In the genomic region with DNA sequence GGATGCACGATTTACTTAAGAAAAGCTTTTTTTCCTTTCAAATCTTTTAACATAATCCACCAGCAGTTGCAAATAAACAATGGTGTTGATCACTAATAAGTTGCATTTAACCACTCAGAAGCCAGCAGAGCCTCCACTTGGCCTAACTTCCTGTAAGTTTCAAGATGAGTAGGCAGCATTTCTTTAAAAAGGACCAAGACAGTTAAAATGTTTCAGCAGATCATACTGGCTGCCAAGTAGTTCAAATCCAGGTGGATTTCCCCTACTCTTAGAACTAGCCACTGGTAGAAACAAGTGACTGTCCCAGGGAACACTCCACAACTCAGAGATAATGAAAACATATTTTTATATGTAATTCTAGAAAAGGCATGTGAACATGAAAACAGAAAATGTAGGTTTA, we compare ENCODE assay signal across 10 cellular contexts. TPM values are rescaled to one million over a fixed set of nuclear protein-coding genes. Genes with fewer than 3 reads are reported as not detected.
DNase-seq lines count a peak whose midpoint lies in the region; ATAC-seq and TF ChIP-seq lines count a peak whose summit lies in the region.
"Had no signal": no experiment of that assay in that cellular context is flagged by ENCODE, and none has a peak within 500 bp of the region (broad histone marks: within the 10 kb centered on the region; RNA-seq: fewer than 3 reads in every experiment).

No MANE protein-coding gene starts in this region.

- DNase-seq in colonic mucosa = no peak
- no peak for DNase-seq in HFFc6
- no peak for DNase-seq in sigmoid colon
- no peak for DNase-seq in body of pancreas
- DNase-seq: EL, NCI-H1694 had no signal

- 63 to 78% methylated on average over 1 of the region's 1 CpG for WGBS in sigmoid colon, 2 donors
- WGBS in body of pancreas, 2 donors = 66 to 73% methylated on average over 1 of the region's 1 CpG

- H3K4me3 Mint-ChIP-seq in HFFc6 = no peak overlapping the region

- no peak overlapping the region for H3K27ac Mint-ChIP-seq in HFFc6

- peaks cover 56% of the 10 kb centered on the region for H3K4me1 Mint-ChIP-seq in HFFc6 (ENCODE audit: low read depth)

- TF ChIP-seq EP300 in sigmoid colon (IDR thresholded peaks at IDR 0.05) = no peak

- peaks cover 32% of the 10 kb centered on the region for H3K4me1 ChIP-seq in DOHH2 (ENCODE audit: control insufficient read depth, low read length)
- H3K4me1 ChIP-seq in Loucy (ENCODE audit: insufficient read depth, low read length, poor library complexity, severe bottlenecking) = peaks cover 28% of the 10 kb centered on the region
- peaks cover 9% of the 10 kb centered on the region for H3K4me1 ChIP-seq in colonic mucosa
- H3K4me1 ChIP-seq in sigmoid colon = peaks cover 0 to 26% (median 20%) of the 10 kb centered on the region in 4 donors
- H3K4me1 ChIP-seq in body of pancreas = peaks cover 21% of the 10 kb centered on the region

- intact Hi-C loops in colonic mucosa (cut with DNase I) (no loop called here), sigmoid colon (cut with DNase I) (no loop called here), body of pancreas (cut with DNase I) (no loop called here)

- no peaks in the 10 kb centered on the region for H3K36me3 Mint-ChIP-seq in HFFc6 (ENCODE audit: low read depth)

- H3K9me3 ChIP-seq in DOHH2 (ENCODE audit: control insufficient read depth, insufficient read depth, low read length) (no peaks in the 10 kb centered on the region), Loucy (ENCODE audit: insufficient read depth, low read depth, low read length) (no peaks in the 10 kb centered on the region), colonic mucosa (no peaks in the 10 kb centered on the region), sigmoid colon (no peaks in the 10 kb centered on the region), body of pancreas (no peaks in the 10 kb centered on the region)

- TF ChIP-seq POLR2A in sigmoid colon (IDR thresholded peaks at IDR 0.05) (no peak), body of pancreas (IDR thresholded peaks at IDR 0.05) (no peak)

- no peak overlapping the region for H3K4me3 ChIP-seq in DOHH2 (ENCODE audit: low read length)
- H3K4me3 ChIP-seq in Loucy (ENCODE audit: low read length, poor library complexity, severe bottlenecking) = peak overlapping the region; percentile 19
- no peak overlapping the region for H3K4me3 ChIP-seq in colonic mucosa
- H3K4me3 ChIP-seq in sigmoid colon = no peak overlapping the region
- H3K4me3 ChIP-seq in body of pancreas = no peak overlapping the region

- no peaks in the 10 kb centered on the region for H3K27me3 Mint-ChIP-seq in HFFc6 (ENCODE audit: insufficient read depth)

- TF ChIP-seq CTCF in DOHH2 (IDR thresholded peaks at IDR 0.05; ENCODE audit: low read depth, low read length, poor library complexity, severe bottlenecking) = no peak
- TF ChIP-seq CTCF in Loucy (conservative IDR thresholded peaks at IDR 0.05; ENCODE audit: low read length) = no peak
- no peak for TF ChIP-seq CTCF in colonic mucosa (IDR thresholded peaks at IDR 0.05)
- no peak for TF ChIP-seq CTCF in HFFc6 (IDR thresholded peaks at IDR 0.05)
- no peak for TF ChIP-seq CTCF in sigmoid colon (IDR thresholded peaks at IDR 0.05)
- TF ChIP-seq CTCF in body of pancreas (IDR thresholded peaks at IDR 0.05) = no peak

- no peak overlapping the region; the same call in 1 of the 2 replicates for H2AFZ ChIP-seq in Loucy (ENCODE audit: low read length)

- peak; percentile 68 for ATAC-seq in GM19463 (IDR thresholded peaks at IDR 0.05; ENCODE audit: unreplicated experiment)
- ATAC-seq in HG03135 (IDR thresholded peaks at IDR 0.05; ENCODE audit: unreplicated experiment) = no peak
- no peak for ATAC-seq in body of pancreas

- H3F3A ChIP-seq in DOHH2 (ENCODE audit: control insufficient read depth, insufficient read depth) (no peaks in the 10 kb centered on the region), Loucy (ENCODE audit: low read depth) (no peaks in the 10 kb centered on the region; the same call in 1 of the 2 replicates)

- H3K79me2 ChIP-seq in DOHH2 (ENCODE audit: control insufficient read depth, low read length) = no peaks in the 10 kb centered on the region
- H3K79me2 ChIP-seq in Loucy (ENCODE audit: insufficient read depth, low read length) = peaks cover under 1% of the 10 kb centered on the region; the same call in 1 of the 2 replicates

- H3K9me3 Mint-ChIP-seq in HFFc6 = no peaks in the 10 kb centered on the region

- H3K9ac ChIP-seq in Loucy (ENCODE audit: low read depth, low read length, poor library complexity, severe bottlenecking) (peak overlapping the region; percentile 31), colonic mucosa (ENCODE audit: low read depth in 2 of 2, low read length in 2 of 2) (no peak overlapping the region)

- H3K27ac ChIP-seq in DOHH2 (ENCODE audit: low read depth, low read length) (no peak overlapping the region), colonic mucosa (peak overlapping the region; percentile 3), sigmoid colon (no peak overlapping the region), body of pancreas (no peak overlapping the region)

- H4K20me1 ChIP-seq in DOHH2 (ENCODE audit: control insufficient read depth, insufficient read depth, low read depth, low read length) (no peaks in the 10 kb centered on the region), Loucy (ENCODE audit: insufficient read depth, low read length, poor library complexity, severe bottlenecking) (no peaks in the 10 kb centered on the region)

- no peaks in the 10 kb centered on the region for H3K36me3 ChIP-seq in DOHH2 (ENCODE audit: control insufficient read depth, low read length)
- no peaks in the 10 kb centered on the region for H3K36me3 ChIP-seq in Loucy (ENCODE audit: insufficient read depth, low read length)
- no peaks in the 10 kb centered on the region for H3K36me3 ChIP-seq in colonic mucosa
- H3K36me3 ChIP-seq in sigmoid colon = no peaks in the 10 kb centered on the region
- no peaks in the 10 kb centered on the region for H3K36me3 ChIP-seq in body of pancreas (replicated peaks in 1 of 2; ENCODE audit: insufficient read depth in 1 of 2, low read depth in 2 of 2)

- H3K27me3 ChIP-seq in DOHH2 (ENCODE audit: control insufficient read depth, low read length) (no peaks in the 10 kb centered on the region), Loucy (ENCODE audit: insufficient read depth, low read length, poor library complexity, severe bottlenecking) (no peaks in the 10 kb centered on the region), colonic mucosa (no peaks in the 10 kb centered on the region), sigmoid colon (no peaks in the 10 kb centered on the region), body of pancreas (no peaks in the 10 kb centered on the region)

- no peaks in the 10 kb centered on the region for H3K9me2 ChIP-seq in DOHH2 (replicated peaks; ENCODE audit: control insufficient read depth, low read length)
- no peaks in the 10 kb centered on the region for H3K9me2 ChIP-seq in Loucy (replicated peaks; ENCODE audit: low read depth, low read length)

- H3K4me2 ChIP-seq in DOHH2 (ENCODE audit: low read length) (peak overlapping the region; percentile 38), Loucy (ENCODE audit: low read depth, low read length, poor library complexity, severe bottlenecking) (peak overlapping the region; percentile 34)

RNA-seq across cellular contexts. Expression of a gene that starts 17.0 kb away (rescaled TPM):
- total RNA-seq in colonic mucosa = 10 to 100 TPM; 48.4 to 82.5 TPM
- total RNA-seq in HFFc6 (2021; fragmentation: NEBNext Ultra II Directional; extraction: Animal tissue kit (Norgen Biotek cat#: 25700)) = 10 to 100 TPM; 12.0 to 18.5 (median 13.6) TPM
- total RNA-seq in sigmoid colon = 10 to 100 TPM; 16.5 to 25.2 (median 21.8) TPM
- polyA plus RNA-seq in sigmoid colon = 10 to 100 TPM; 15.0 to 29.4 (median 24.1) TPM
- total RNA-seq in body of pancreas = 10 to 100 TPM; 11.9 to 17.8 TPM

RNA-seq across cellular contexts. Expression of a gene that starts 39.1 kb away (rescaled TPM):
- total RNA-seq in colonic mucosa = 10 to 100 TPM in 1 of 2 donors, 1 to 10 TPM in 1; 6.1 to 17.3 TPM
- 10 to 100 TPM in 5 of 6 experiments, 1 to 10 TPM in 1; 8.9 to 14.1 (median 12.7) TPM for total RNA-seq in HFFc6 (2021; fragmentation: NEBNext Ultra II Directional; extraction: Animal tissue kit (Norgen Biotek cat#: 25700))
- total RNA-seq in sigmoid colon = 10 to 100 TPM in 1 of 4 donors, 1 to 10 TPM in 3; 4.3 to 12.6 (median 7.9) TPM
- polyA plus RNA-seq in sigmoid colon = 1 to 10 TPM; 2.8 to 9.7 (median 4.2) TPM
- total RNA-seq in body of pancreas = 10 to 100 TPM in 1 of 2 donors, 1 to 10 TPM in 1; 3.4 to 16.2 TPM

RNA-seq across cellular contexts. Expression of a gene that starts 40.9 kb away (rescaled TPM):
- total RNA-seq in colonic mucosa (not detected), sigmoid colon (not detected), body of pancreas (not detected)
- total RNA-seq in HFFc6 (2021; fragmentation: NEBNext Ultra II Directional; extraction: Animal tissue kit (Norgen Biotek cat#: 25700)) = not detected
- not detected for polyA plus RNA-seq in sigmoid colon
